ENCODE assay signal across 8 cellular contexts in genomic region chr7:831596-832291, GRCh38. TPM values are rescaled to one million over a fixed set of nuclear protein-coding genes. Genes with fewer than 3 reads are reported as not detected.
A peak's percentile ranks its signal among the peaks of the same experiment; 100 is the strongest.
DNase-seq lines count a peak whose midpoint lies in the region; ATAC-seq and TF ChIP-seq lines count a peak whose summit lies in the region.

No MANE protein-coding gene starts in this region.

- BruUV-seq in IMR-90 (replicated peaks; lab: Mats Ljungman, UMichigan), result no TSS peak

- peak overlapping the region; percentile 73; the same call in 1 of the 2 replicates for H3K4ac ChIP-seq in IMR-90 (ENCODE audit: low read depth, low read length)

- peak overlapping the region; percentile 69 for H3K4me3 Mint-ChIP-seq in activated T-helper 2 cell treated with anti-CD3 and anti-CD28 coated beads, Interferon-gamma antibody, Interleukin-2, Interleukin-4, amounts not matched to agents 10 μg/mL and 5 μg/mL and 100 μg/mL, durations not matched to agents 14 hours and 24 hours and 36 hours (ENCODE audit: low read depth)

- ATAC-seq in GM21447 (IDR thresholded peaks at IDR 0.05; ENCODE audit: unreplicated experiment) (peak; percentile 78), IMR-90 (ENCODE audit: low read depth) (peak; percentile 80), gastrocnemius medialis (peak; percentile 83 to 87), GM19328 (IDR thresholded peaks at IDR 0.05; ENCODE audit: unreplicated experiment) (no peak)

- no peaks in the 10 kb centered on the region for H3K9me3 Mint-ChIP-seq in activated T-helper 2 cell treated with anti-CD3 and anti-CD28 coated beads, Interferon-gamma antibody, Interleukin-2, Interleukin-4, amounts not matched to agents 10 μg/mL and 5 μg/mL and 100 μg/mL, durations not matched to agents 14 hours and 24 hours and 36 hours

- H2AK5ac ChIP-seq in IMR-90 (ENCODE audit: low read depth, low read length), result peak overlapping the region; percentile 87; the same call in 1 of the 2 replicates

- TF ChIP-seq POLR2A in IMR-90 (IDR thresholded peaks at IDR 0.05; ENCODE audit: low read depth, low read length), result peak; percentile 64
- peak; percentile 60 to 83 for TF ChIP-seq POLR2A in gastrocnemius medialis (IDR thresholded peaks at IDR 0.05)

- H3K4me1 ChIP-seq in IMR-90 (ENCODE audit: control insufficient read depth, insufficient read depth, low read length) (peaks cover 22% of the 10 kb centered on the region), gastrocnemius medialis (peaks cover 78 to 91% of the 10 kb centered on the region in 2 donors)

- peak; percentile 86 for DNase-seq in GM04504 (ENCODE audit: low read depth)
- DNase-seq in IMR-90, result peak; percentile 94
- no peak for DNase-seq in activated T-helper 2 cell treated with anti-CD3 and anti-CD28 coated beads, Interferon-gamma antibody, Interleukin-2, Interleukin-4, amounts not matched to agents 10 μg/mL and 5 μg/mL and 100 μg/mL, durations not matched to agents 14 hours and 24 hours and 36 hours (ENCODE audit: low spot score)
- DNase-seq in glomerular visceral epithelial cell (ENCODE audit: extremely low spot score), result peak; percentile 76
- DNase-seq in gastrocnemius medialis, result peak in 1 of 2 donors; percentile 63
- DNase-seq in islet precursor cell, result no peak

- intact Hi-C loops in IMR-90 (cut with micrococcal nuclease), result no loop called here
- intact Hi-C loops in activated T-helper 2 cell treated with anti-CD3 and anti-CD28 coated beads, Interferon-gamma antibody, Interleukin-2, Interleukin-4, amounts not matched to agents 10 μg/mL and 5 μg/mL and 100 μg/mL, durations not matched to agents 14 hours and 24 hours and 36 hours (cut with micrococcal nuclease), result loop anchor here (1.0 to 5.0 kb wide), 4 partner anchors 11 to 229 kb away; no protein-coding TSS in a partner anchor
- intact Hi-C loops in gastrocnemius medialis (cut with DNase I; ENCODE audit: low total_unique reads), result no loop called here

- H3K27ac Mint-ChIP-seq in activated T-helper 2 cell treated with anti-CD3 and anti-CD28 coated beads, Interferon-gamma antibody, Interleukin-2, Interleukin-4, amounts not matched to agents 10 μg/mL and 5 μg/mL and 100 μg/mL, durations not matched to agents 14 hours and 24 hours and 36 hours, result peak overlapping the region; percentile 93

- no peak overlapping the region for H3K23ac ChIP-seq in IMR-90 (ENCODE audit: low read depth, low read length)

- peaks cover 21% of the 10 kb centered on the region for H3K9me1 ChIP-seq in IMR-90 (ENCODE audit: insufficient read depth, low read length)

- H4K91ac ChIP-seq in IMR-90 (ENCODE audit: insufficient read depth, low read depth, low read length), result no peak overlapping the region

- peak overlapping the region in 1 of 2 experiments; percentile 10; a peak in 1 of 4 replicates for H4K8ac ChIP-seq in IMR-90 (ENCODE audit: low read depth in 2 of 2, low read length in 2 of 2)

- no peak overlapping the region for H2AFZ ChIP-seq in IMR-90 (replicated peaks; ENCODE audit: low read length, poor library complexity)

- no CpG with 5 or more reads among the region's 9 CpGs for WGBS in IMR-90 (ENCODE audit: extremely low coverage in 2 of 2, insufficient read length in 1 of 2), 2 experiments

- no peak overlapping the region for H3K4me3 ChIP-seq in IMR-90 (ENCODE audit: insufficient read depth, low read depth, low read length)
- H3K4me3 ChIP-seq in gastrocnemius medialis, result peak overlapping the region; percentile 27 to 42 (median 35)

- H3K36me3 Mint-ChIP-seq in activated T-helper 2 cell treated with anti-CD3 and anti-CD28 coated beads, Interferon-gamma antibody, Interleukin-2, Interleukin-4, amounts not matched to agents 10 μg/mL and 5 μg/mL and 100 μg/mL, durations not matched to agents 14 hours and 24 hours and 36 hours (ENCODE audit: low read depth), result peaks cover 13% of the 10 kb centered on the region

- H3K27me3 Mint-ChIP-seq in activated T-helper 2 cell treated with anti-CD3 and anti-CD28 coated beads, Interferon-gamma antibody, Interleukin-2, Interleukin-4, amounts not matched to agents 10 μg/mL and 5 μg/mL and 100 μg/mL, durations not matched to agents 14 hours and 24 hours and 36 hours (ENCODE audit: low read depth), result no peaks in the 10 kb centered on the region

- no peak overlapping the region; the same call in 1 of the 2 replicates for H3K56ac ChIP-seq in IMR-90 (ENCODE audit: extremely low read depth, insufficient read depth, low read length)

- dilution Hi-C loops in IMR-90 (cut with HindIII; ENCODE audit: low sequenced_read_pairs, unreplicated experiment), result no loop called here

- H3K18ac ChIP-seq in IMR-90 (ENCODE audit: low read depth, low read length), result peak overlapping the region; percentile 89

- peak overlapping the region; percentile 73 for H2BK5ac ChIP-seq in IMR-90 (ENCODE audit: low read depth, low read length, poor library complexity, severe bottlenecking)

- H3K9ac ChIP-seq in IMR-90 (ENCODE audit: low read depth, low read length), result no peak overlapping the region

- H4K5ac ChIP-seq in IMR-90 (ENCODE audit: low read depth, low read length), result peak overlapping the region; percentile 55; the same call in 1 of the 2 replicates

- CTCF ChIA-PET in IMR-90 (lab: Yijun Ruan, JAX), result no interaction called here

- peak; percentile 9; the same call in 1 of the 2 replicates for TF ChIP-seq RAD21 in IMR-90 (IDR thresholded peaks at IDR 0.05; ENCODE audit: low read length)

- no peak overlapping the region; the same call in 2 of the 3 replicates for H2BK15ac ChIP-seq in IMR-90 (ENCODE audit: low read depth, low read length)

- H3K36me3 ChIP-seq in IMR-90 (ENCODE audit: control insufficient read depth, insufficient read depth, low read length), result peaks cover 2% of the 10 kb centered on the region
- no peaks in the 10 kb centered on the region for H3K36me3 ChIP-seq in gastrocnemius medialis

- peak overlapping the region; percentile 96 for H3K4me2 ChIP-seq in IMR-90 (ENCODE audit: low read depth, low read length)

- in situ Hi-C loops in IMR-90 (cut with MboI; ENCODE audit: low sequenced_read_pairs), result no loop called here
- in situ Hi-C loops in gastrocnemius medialis (cut with MboI; ENCODE audit: low sequenced_read_pairs in 4 of 4), result no loop called here

- peaks cover 21 to 72% of the 10 kb centered on the region in 2 experiments for H3K79me1 ChIP-seq in IMR-90 (ENCODE audit: low read depth in 1 of 2, low read length in 2 of 2)

- TF ChIP-seq CTCF in IMR-90 (conservative IDR thresholded peaks at IDR 0.05; ENCODE audit: low read depth, low read length), result no peak
- no peak for TF ChIP-seq CTCF in gastrocnemius medialis (IDR thresholded peaks at IDR 0.05 in 4 of 5, conservative IDR thresholded peaks at IDR 0.05 in 1 of 5)

- POLR2A ChIA-PET in IMR-90 (lab: Charles Lee; ENCODE audit: unreplicated experiment), result interaction anchor here (0.6 kb wide), 1 partner anchor 18 kb away, joined by 3 read pairs; no protein-coding TSS in a partner anchor

- H3K27ac ChIP-seq in IMR-90 (ENCODE audit: insufficient read depth, low read length) (peak overlapping the region; percentile 52; the same call in 1 of the 2 replicates), gastrocnemius medialis (peak overlapping the region; percentile 91 to 96 (median 94))

- no peak overlapping the region for H2AK9ac ChIP-seq in IMR-90 (replicated peaks; ENCODE audit: low read depth, low read length, poor library complexity)

- peak overlapping the region; percentile 63; the same call in 1 of the 2 replicates for H2BK20ac ChIP-seq in IMR-90 (ENCODE audit: low read depth, low read length)

- peak overlapping the region; percentile 43 for H2BK120ac ChIP-seq in IMR-90 (ENCODE audit: low read depth, low read length)

- no peaks in the 10 kb centered on the region for H3K9me3 ChIP-seq in IMR-90 (ENCODE audit: control insufficient read depth, insufficient read depth, low read length)
- H3K9me3 ChIP-seq in gastrocnemius medialis, result no peaks in the 10 kb centered on the region

- peak overlapping the region; percentile 15; the same call in 1 of the 2 replicates for H3K14ac ChIP-seq in IMR-90 (replicated peaks; ENCODE audit: low read depth, low read length)

- peaks cover 30% of the 10 kb centered on the region for H3K4me1 Mint-ChIP-seq in activated T-helper 2 cell treated with anti-CD3 and anti-CD28 coated beads, Interferon-gamma antibody, Interleukin-2, Interleukin-4, amounts not matched to agents 10 μg/mL and 5 μg/mL and 100 μg/mL, durations not matched to agents 14 hours and 24 hours and 36 hours (ENCODE audit: low read depth)

- H3K27me3 ChIP-seq in IMR-90 (ENCODE audit: control insufficient read depth, insufficient read depth, low read length), result no peaks in the 10 kb centered on the region
- H3K27me3 ChIP-seq in gastrocnemius medialis, result no peaks in the 10 kb centered on the region

- peaks cover 51% of the 10 kb centered on the region for H4K20me1 ChIP-seq in IMR-90 (ENCODE audit: insufficient read depth, low read length)

TF ChIP-seq in IMR-90, 13 proteins besides CTCF, POLR2A, EP300 and RAD21 (continues in another document):
- TF ChIP-seq ELK1 (IDR thresholded peaks at IDR 0.05; ENCODE audit: borderline replicate concordance, low read depth, low read length) (no peak), SMC3 (IDR thresholded peaks at IDR 0.05; ENCODE audit: low read depth, low read length) (no peak), RCOR1 (IDR thresholded peaks at IDR 0.05; ENCODE audit: insufficient replicate concordance, low read length) (no peak)

RNA-seq across cellular contexts. Expression of gene SUN1, which starts 0.5 kb away (rescaled TPM):
- total RNA-seq in IMR-90 (2012; rRNA removed) (113 and 129 TPM in 2 replicates), gastrocnemius medialis (100 to 1,000 TPM; 112 to 154 (median 132) TPM)
- polyA plus RNA-seq in IMR-90 (2012; rRNA removed), result 155 and 239 TPM in 2 replicates
- 84.1 and 183 TPM in 2 replicates for polyA plus RNA-seq in IMR-90 (2012; cell fraction: cytosol; rRNA removed)
- polyA plus RNA-seq in IMR-90 (2012; cell fraction: nucleus; rRNA removed; ENCODE audit: low replicate concordance), result 1,009 and 1,044 TPM in 2 replicates
- 87.7 TPM in 2 replicates for total RNA-seq in activated T-helper 2 cell treated with anti-CD3 and anti-CD28 coated beads, Interferon-gamma antibody, Interleukin-2, Interleukin-4, amounts not matched to agents 10 μg/mL and 5 μg/mL and 100 μg/mL, durations not matched to agents 14 hours and 24 hours and 36 hours

RNA-seq across cellular contexts. Expression of gene GET4, which starts 44.6 kb away (rescaled TPM):
- 10.6 and 11.3 TPM in 2 replicates for total RNA-seq in IMR-90 (2012; rRNA removed)
- 30.9 and 37.2 TPM in 2 replicates for polyA plus RNA-seq in IMR-90 (2012; rRNA removed)
- 25.9 and 35.9 TPM in 2 replicates for polyA plus RNA-seq in IMR-90 (2012; cell fraction: cytosol; rRNA removed)
- polyA plus RNA-seq in IMR-90 (2012; cell fraction: nucleus; rRNA removed; ENCODE audit: low replicate concordance), result 104 and 238 TPM in 2 replicates
- total RNA-seq in activated T-helper 2 cell treated with anti-CD3 and anti-CD28 coated beads, Interferon-gamma antibody, Interleukin-2, Interleukin-4, amounts not matched to agents 10 μg/mL and 5 μg/mL and 100 μg/mL, durations not matched to agents 14 hours and 24 hours and 36 hours, result 32.2 and 35.9 TPM in 2 replicates
- total RNA-seq in gastrocnemius medialis, result 10 to 100 TPM; 24.6 to 40.8 (median 30.0) TPM

Comparison
In these comparisons a context has a peak if more than half of its experiments do, and no peak if none do; other contexts are left out.
1. DNase-seq: peak in GM04504 (single experiment), IMR-90 (single experiment) and glomerular visceral epithelial cell (single experiment); none in activated T-helper 2 cell treated with anti-CD3 and anti-CD28 coated beads, Interferon-gamma antibody, Interleukin-2, Interleukin-4, amounts not matched to agents 10 μg/mL and 5 μg/mL and 100 μg/mL, durations not matched to agents 14 hours and 24 hours and 36 hours (single experiment) and islet precursor cell (single experiment).